In the genomic region with DNA sequence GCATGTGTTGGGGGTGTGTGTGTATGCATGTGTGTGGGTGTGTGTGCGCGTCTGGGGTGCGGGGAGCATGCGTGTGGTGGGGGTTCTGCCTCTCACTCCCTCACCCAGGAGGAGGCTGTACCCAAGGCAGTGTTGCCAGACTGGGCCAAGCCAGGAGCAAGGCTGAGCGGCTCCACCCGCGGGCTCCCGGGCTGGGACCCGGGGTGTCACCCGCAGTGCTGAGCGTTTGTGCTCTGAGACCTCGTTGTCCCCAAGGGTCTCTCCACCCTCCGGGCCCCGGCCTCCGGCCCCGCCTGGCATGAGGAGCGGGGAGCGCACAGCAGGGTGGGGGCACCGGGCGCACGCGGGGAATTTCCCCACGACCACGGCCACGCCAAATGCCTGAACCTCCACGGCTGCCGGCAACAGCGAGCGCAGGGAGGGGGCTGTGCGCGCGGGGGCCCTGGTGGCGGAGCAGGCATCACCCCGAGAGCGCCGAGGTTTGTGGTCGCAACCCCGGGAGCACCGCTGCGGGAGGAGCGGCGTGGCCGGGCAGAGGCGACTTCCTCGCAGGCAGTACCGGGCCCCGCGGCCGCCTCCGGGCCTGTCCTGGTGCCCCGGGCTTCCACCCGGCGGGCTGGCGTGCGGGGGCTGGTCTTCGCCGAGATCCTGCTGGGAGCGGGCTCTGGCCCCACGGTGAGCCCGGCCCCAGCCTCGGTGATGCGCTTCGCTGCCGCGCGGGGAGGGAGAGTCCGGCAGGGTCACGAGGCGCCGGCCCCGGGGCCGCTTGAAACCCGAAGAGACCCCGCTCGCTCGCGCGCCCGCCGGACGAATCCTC, we compare ENCODE assay signal across 8 cellular contexts. TPM values are rescaled to one million over a fixed set of nuclear protein-coding genes. Genes with fewer than 3 reads are reported as not detected.
DNase-seq lines count a peak whose midpoint lies in the region; ATAC-seq and TF ChIP-seq lines count a peak whose summit lies in the region.

No MANE protein-coding gene starts in this region.

- ATAC-seq in thoracic aorta (ENCODE audit: insufficient number of reproducible peaks, low FRiP score, low read depth), result peak; percentile 36

- H3K36me3 ChIP-seq in ACC112 (ENCODE audit: insufficient read depth, low read length) (peaks cover under 1% of the 10 kb centered on the region; the same call in 1 of the 2 replicates), HUES6 (ENCODE audit: control insufficient read depth, insufficient read depth, low read length) (peaks cover 4% of the 10 kb centered on the region), liver (ENCODE audit: control insufficient read depth in 4 of 4, insufficient read depth in 3 of 4, low read depth in 1 of 4, low read length in 3 of 4) (peaks cover 2 to 6% (median 5%) of the 10 kb centered on the region in 4 donors), thoracic aorta (peaks cover under 1% of the 10 kb centered on the region)

- peak overlapping the region; percentile 85 for H2AFZ ChIP-seq in ACC112 (ENCODE audit: low read length, unreplicated experiment)

- H3K27ac Mint-ChIP-seq in chondrocyte (ENCODE audit: unreplicated experiment), result no peak overlapping the region

- no peak overlapping the region for H3K27ac ChIP-seq in ACC112 (ENCODE audit: low read depth, low read length)
- H3K27ac ChIP-seq in HUES6 (ENCODE audit: low read depth, low read length), result no peak overlapping the region
- H3K27ac ChIP-seq in liver (ENCODE audit: low read depth in 1 of 2, low read length in 2 of 2), result no peak overlapping the region
- H3K27ac ChIP-seq in thoracic aorta, result peak overlapping the region; percentile 45 to 90

- H3K4me3 ChIP-seq in ACC112 (ENCODE audit: low read depth, low read length), result peak overlapping the region; percentile 88
- peak overlapping the region; percentile 74 for H3K4me3 ChIP-seq in HUES6 (ENCODE audit: low read depth, low read length)
- H3K4me3 ChIP-seq in liver (ENCODE audit: low read depth in 1 of 3, low read length in 3 of 3), result peak overlapping the region in 2 of 3 donors; percentile 56 to 57
- H3K4me3 ChIP-seq in thoracic aorta, result peak overlapping the region; percentile 80

- peaks cover 16% of the 10 kb centered on the region for H3K4me1 Mint-ChIP-seq in chondrocyte (ENCODE audit: low read depth)

- 7% methylated on average over 81 of the region's 81 CpGs for WGBS in liver

- no peaks in the 10 kb centered on the region; the same call in 1 of the 2 replicates for H3K27me3 ChIP-seq in ACC112 (ENCODE audit: insufficient read depth, low read length)
- peaks cover 55% of the 10 kb centered on the region for H3K27me3 ChIP-seq in HUES6 (ENCODE audit: control insufficient read depth, insufficient read depth, low read length)
- H3K27me3 ChIP-seq in liver (ENCODE audit: control insufficient read depth in 4 of 4, insufficient read depth in 4 of 4, low read length in 3 of 4), result no peaks in the 10 kb centered on the region
- no peaks in the 10 kb centered on the region for H3K27me3 ChIP-seq in thoracic aorta (replicated peaks; ENCODE audit: insufficient read depth)

- no peaks in the 10 kb centered on the region for H3K9me3 Mint-ChIP-seq in chondrocyte (ENCODE audit: low read depth)

- TF ChIP-seq RAD21 in liver (IDR thresholded peaks at IDR 0.05), result no peak

- H3K9ac ChIP-seq in HUES6 (ENCODE audit: low read length) (peak overlapping the region; percentile 50), liver (ENCODE audit: low read depth in 1 of 2, low read length in 2 of 2) (no peak overlapping the region)

- H3K9me3 ChIP-seq in HUES6 (ENCODE audit: control insufficient read depth, insufficient read depth, low read depth, low read length) (no peaks in the 10 kb centered on the region), liver (ENCODE audit: control insufficient read depth in 4 of 4, low read length in 3 of 4) (no peaks in the 10 kb centered on the region), thoracic aorta (no peaks in the 10 kb centered on the region)

- H3K27me3 Mint-ChIP-seq in chondrocyte (ENCODE audit: low read depth), result no peaks in the 10 kb centered on the region

- H3K4me3 Mint-ChIP-seq in chondrocyte (ENCODE audit: unreplicated experiment), result peak overlapping the region; percentile 36

- TF ChIP-seq CTCF in chondrocyte (IDR thresholded peaks at IDR 0.05), result no peak
- no peak for TF ChIP-seq CTCF in liver (IDR thresholded peaks at IDR 0.05; ENCODE audit: low read depth, low read length, missing input control)
- no peak for TF ChIP-seq CTCF in thoracic aorta (IDR thresholded peaks at IDR 0.05)

- H3K4me1 ChIP-seq in ACC112 (ENCODE audit: control insufficient read depth, insufficient read depth, low read length, unreplicated experiment) (no peaks in the 10 kb centered on the region), HUES6 (ENCODE audit: control insufficient read depth, insufficient read depth, low read length) (no peaks in the 10 kb centered on the region), liver (ENCODE audit: control insufficient read depth in 4 of 4, insufficient read depth in 4 of 4, low read length in 3 of 4) (peaks cover 13 to 17% (median 15%) of the 10 kb centered on the region in 4 donors), thoracic aorta (ENCODE audit: control insufficient read depth in 1 of 2, low read depth in 2 of 2) (peaks cover 9 to 43% of the 10 kb centered on the region in 2 donors)

- peaks cover 3% of the 10 kb centered on the region for H3K36me3 Mint-ChIP-seq in chondrocyte (ENCODE audit: low read depth)

- no peaks in the 10 kb centered on the region for H3K79me2 ChIP-seq in ACC112 (ENCODE audit: control insufficient read depth, insufficient read depth, low read length, unreplicated experiment)

- no peak for DNase-seq in chondrocyte (ENCODE audit: low spot score)
- DNase-seq in thoracic aorta (ENCODE audit: low spot score), result no peak
- no peak for DNase-seq in NCI-H146 treated with DMSO at 0.1 percent for 48 hours (lab: John Stamatoyannopoulos, UW; ENCODE audit: unreplicated experiment)
- DNase-seq in NCI-H2196 treated with DMSO at 0.1 percent for 48 hours (lab: John Stamatoyannopoulos, UW; ENCODE audit: unreplicated experiment), result no peak
- no peak for DNase-seq in NCI-H2196 (lab: John Stamatoyannopoulos, UW; ENCODE audit: unreplicated experiment)

TF ChIP-seq in liver, 16 proteins besides CTCF, POLR2A, EP300 and RAD21:
- TF ChIP-seq MAX (IDR thresholded peaks at IDR 0.05), result no peak
- TF ChIP-seq, protein P1, sequence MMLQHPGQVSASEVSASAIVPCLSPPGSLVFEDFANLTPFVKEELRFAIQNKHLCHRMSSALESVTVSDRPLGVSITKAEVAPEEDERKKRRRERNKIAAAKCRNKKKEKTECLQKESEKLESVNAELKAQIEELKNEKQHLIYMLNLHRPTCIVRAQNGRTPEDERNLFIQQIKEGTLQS (IDR thresholded peaks at IDR 0.05), result no peak
- no peak for TF ChIP-seq FOXA2 (IDR thresholded peaks at IDR 0.05)

RNA-seq across cellular contexts. Expression of gene OCA2, which starts 7.4 kb away (rescaled TPM):
- total RNA-seq in chondrocyte, result 0.75 to 3.3 TPM (median 0.82 TPM) in 3 replicates
- under 1 TPM; 0.25 to 0.56 TPM for total RNA-seq in liver
- under 1 TPM; 0.02 to 0.04 TPM for polyA plus RNA-seq in liver
- 10 to 100 TPM in 1 of 2 donors, 1 to 10 TPM in 1; 8.0 to 14.8 TPM for total RNA-seq in thoracic aorta

Comparison
In these comparisons a context has a peak if more than half of its experiments do, and no peak if none do; other contexts are left out.
1. H3K27ac ChIP-seq: peak in thoracic aorta (2 of 2); none in ACC112 (single experiment), HUES6 (single experiment) and liver (0 of 2).
2. Peak in every context shown above with its lines, with median percentiles within 50 percentile points of each other: H3K4me3 ChIP-seq.